10 cellular contexts compared by ENCODE assay signal in genomic region chr1:198121058-198121829, GRCh38. TPM values are rescaled to one million over a fixed set of nuclear protein-coding genes. Genes with fewer than 3 reads are reported as not detected.
DNase-seq lines count a peak whose midpoint lies in the region; ATAC-seq and TF ChIP-seq lines count a peak whose summit lies in the region.
"Had no signal": no experiment of that assay in that cellular context is flagged by ENCODE, and none has a peak within 500 bp of the region (broad histone marks: within the 10 kb centered on the region; RNA-seq: fewer than 3 reads in every experiment).

No MANE protein-coding gene starts in this region.

- H4K20me1 ChIP-seq in DND-41 (ENCODE audit: insufficient read depth, low read length), result no peaks in the 10 kb centered on the region

- peaks cover 0 to under 1% of the 10 kb centered on the region in 2 donors for H3K4me1 Mint-ChIP-seq in natural killer cell

- no peaks in the 10 kb centered on the region for H3K9me3 Mint-ChIP-seq in natural killer cell

- H3K36me3 ChIP-seq in DND-41 (ENCODE audit: insufficient read depth, low read length), result no peaks in the 10 kb centered on the region

- TF ChIP-seq CTCF in DND-41 (IDR thresholded peaks at IDR 0.05; ENCODE audit: borderline replicate concordance, extremely low read depth, low read length, poor library complexity, severe bottlenecking) (no peak), cardiac fibroblast (IDR thresholded peaks at IDR 0.05; ENCODE audit: low read depth, low read length) (no peak), natural killer cell (IDR thresholded peaks at IDR 0.05) (no peak)

- H2AFZ ChIP-seq in DND-41 (ENCODE audit: low read depth, low read length), result peak overlapping the region; percentile 25; the same call in 1 of the 2 replicates

- H3K9me3 ChIP-seq in DND-41 (ENCODE audit: insufficient read depth, low read length, severe bottlenecking), result peaks cover 3% of the 10 kb centered on the region

- DNase-seq in DND-41, result no peak
- DNase-seq in LoVo (ENCODE audit: low spot score), result peak; percentile 39
- DNase-seq in cardiac fibroblast (ENCODE audit: low read depth in 2 of 2), result peak; percentile 66 to 98
- DNase-seq in natural killer cell, result no peak
- no peak for DNase-seq in NK-92 treated with Interleukin-12 subunit alpha and Interleukin-12 subunit beta, amount 100 ng/mL, for 24 hours (lab: John Stamatoyannopoulos, UW)
- DNase-seq: dorsolateral prefrontal cortex, NCI-H187 had no signal

- H3K4me3 Mint-ChIP-seq in natural killer cell, result no peak overlapping the region

- no peak overlapping the region for H3K4me2 ChIP-seq in DND-41 (ENCODE audit: insufficient read depth, low read length)

- H3K79me2 ChIP-seq in DND-41 (ENCODE audit: insufficient read depth, low read length), result no peaks in the 10 kb centered on the region

- ATAC-seq in DND-41 (ENCODE audit: insufficient read depth, low read depth) (no peak), natural killer cell (peak; percentile 49 to 76 (median 67)), HG03565 (IDR thresholded peaks at IDR 0.05; ENCODE audit: unreplicated experiment) (no peak), GM21526 (IDR thresholded peaks at IDR 0.05; ENCODE audit: low FRiP score, unreplicated experiment) (no peak), GM21723 (IDR thresholded peaks at IDR 0.05; ENCODE audit: unreplicated experiment) (no peak)

- no peak overlapping the region for H3K4me3 ChIP-seq in DND-41 (ENCODE audit: low read depth in 1 of 2, low read length in 2 of 2)
- no peak overlapping the region for H3K4me3 ChIP-seq in cardiac fibroblast (replicated peaks in 1 of 2; ENCODE audit: low read depth in 2 of 2, low read length in 2 of 2)
- H3K4me3 ChIP-seq: dorsolateral prefrontal cortex had no signal

- H3K36me3 Mint-ChIP-seq in natural killer cell, result no peaks in the 10 kb centered on the region

- peaks cover 0 to 2% of the 10 kb centered on the region in 2 donors for H3K27me3 Mint-ChIP-seq in natural killer cell (ENCODE audit: low read depth in 2 of 2)

- H3K27ac Mint-ChIP-seq in natural killer cell, result no peak overlapping the region

- no peaks in the 10 kb centered on the region for H3K4me1 ChIP-seq in DND-41 (ENCODE audit: insufficient read depth, low read length)

- no peak overlapping the region for H3K9ac ChIP-seq in DND-41 (ENCODE audit: low read depth, low read length)

- no peak overlapping the region for H3K27ac ChIP-seq in DND-41 (ENCODE audit: low read length)
- H3K27ac ChIP-seq: dorsolateral prefrontal cortex had no signal

- intact Hi-C loops in natural killer cell (cut with micrococcal nuclease), result no loop called here

- no peaks in the 10 kb centered on the region for H3K27me3 ChIP-seq in DND-41 (ENCODE audit: insufficient read depth, low read length, poor library complexity)

RNA-seq across cellular contexts. Expression of gene NEK7, which starts 35.6 kb away (rescaled TPM):
- 10 to 100 TPM; 34.1 to 57.5 (median 42.1) TPM for total RNA-seq in natural killer cell

Comparison
In these comparisons a context has a peak if more than half of its experiments do, and no peak if none do; other contexts are left out.
1. ATAC-seq: peak in natural killer cell (3 of 3); none in DND-41 (single experiment), HG03565 (single experiment), GM21526 (single experiment) and GM21723 (single experiment).
2. DNase-seq: peak in LoVo (single experiment) and cardiac fibroblast (2 of 2); none in DND-41 (single experiment), natural killer cell (single experiment) and NK-92 treated with Interleukin-12 subunit alpha and Interleukin-12 subunit beta, amount 100 ng/mL, for 24 hours (single experiment).